ENCODE assay signal across 22 cellular contexts in genomic region chr15:83844742-83845141, GRCh38.
DNase-seq lines count a peak whose midpoint lies in the region; ATAC-seq and TF ChIP-seq lines count a peak whose summit lies in the region.
"Had no signal": no experiment of that assay in that cellular context is flagged by ENCODE, and none has a peak within 500 bp of the region (broad histone marks: within the 10 kb centered on the region; RNA-seq: fewer than 3 reads in every experiment).

No MANE protein-coding gene starts in this region.

- H3K36me3 ChIP-seq in left ventricle myocardium inferior (no peaks in the 10 kb centered on the region), mesenchymal stem cell (ENCODE audit: control insufficient read depth in 1 of 2, insufficient read depth in 2 of 2, low read depth in 1 of 2, low read length in 2 of 2) (no peaks in the 10 kb centered on the region), uterus (no peaks in the 10 kb centered on the region)
- H3K36me3 ChIP-seq: BLaER1 treated with 17β-estradiol and CSF1 and Interleukin-3, amounts not matched to agents 10 nM and 100 nM had no signal

- WGBS in mesenchymal stem cell = 97% methylated on average over 7 of the region's 7 CpGs

- no peak overlapping the region for H2AK5ac ChIP-seq in mesenchymal stem cell (ENCODE audit: low read length, severe bottlenecking)

- no peak overlapping the region for H2BK120ac ChIP-seq in mesenchymal stem cell (ENCODE audit: low read depth, low read length)

- H3K4me3 ChIP-seq in left ventricle myocardium inferior = no peak overlapping the region
- peak overlapping the region in 1 of 2 experiments; percentile 14 for H3K4me3 ChIP-seq in mesenchymal stem cell (ENCODE audit: insufficient read depth in 1 of 2, low read depth in 1 of 2, low read length in 2 of 2)
- H3K4me3 ChIP-seq in uterus = no peak overlapping the region
- H3K4me3 ChIP-seq in coronary artery = no peak overlapping the region
- H3K4me3 ChIP-seq: BLaER1 treated with 17β-estradiol and CSF1 and Interleukin-3, amounts not matched to agents 10 nM and 100 nM; GM12878; testis had no signal

- H3K27ac ChIP-seq in left ventricle myocardium inferior (replicated peaks) (peak overlapping the region; percentile 73), epithelial cell of prostate (peak overlapping the region; percentile 54), mesenchymal stem cell (ENCODE audit: low read length, poor library complexity, severe bottlenecking) (no peak overlapping the region), uterus (peak overlapping the region; percentile 5 to 69), coronary artery (peak overlapping the region in 1 of 2 donors; percentile 29)
- H3K27ac ChIP-seq: BLaER1 treated with 17β-estradiol and CSF1 and Interleukin-3, amounts not matched to agents 10 nM and 100 nM; parathyroid adenoma; testis had no signal

- H2BK5ac ChIP-seq in mesenchymal stem cell (ENCODE audit: low read depth, low read length, poor library complexity, severe bottlenecking) = no peak overlapping the region

- H3K4me1 ChIP-seq in left ventricle myocardium inferior (peaks cover 76% of the 10 kb centered on the region), mesenchymal stem cell (ENCODE audit: control insufficient read depth, insufficient read depth, low read depth, low read length) (no peaks in the 10 kb centered on the region), uterus (peaks cover 0 to 7% of the 10 kb centered on the region in 2 donors)
- H3K4me1 ChIP-seq: parathyroid adenoma, testis had no signal

- TF ChIP-seq CTCF in left ventricle myocardium inferior (IDR thresholded peaks at IDR 0.05; ENCODE audit: borderline replicate concordance) = no peak
- no peak for TF ChIP-seq CTCF in uterus (IDR thresholded peaks at IDR 0.05)
- no peak for TF ChIP-seq CTCF in coronary artery (IDR thresholded peaks at IDR 0.05)

- intact Hi-C loops in left ventricle myocardium inferior (cut with micrococcal nuclease) (no loop called here), Right ventricle myocardium superior (cut with DNase I) (no loop called here), uterus (cut with DNase I; ENCODE audit: low total_unique reads) (no loop called here)

- H3K27me3 ChIP-seq in left ventricle myocardium inferior (ENCODE audit: low read depth) (no peaks in the 10 kb centered on the region), mesenchymal stem cell (ENCODE audit: control insufficient read depth in 1 of 2, insufficient read depth in 1 of 2, low read length in 2 of 2) (no peaks in the 10 kb centered on the region), uterus (no peaks in the 10 kb centered on the region)
- H3K27me3 ChIP-seq: BLaER1 treated with 17β-estradiol and CSF1 and Interleukin-3, amounts not matched to agents 10 nM and 100 nM; testis had no signal

- no peaks in the 10 kb centered on the region for H3K79me1 ChIP-seq in mesenchymal stem cell (replicated peaks; ENCODE audit: low read length, poor library complexity, severe bottlenecking)

- no peaks in the 10 kb centered on the region for H3K9me3 ChIP-seq in left ventricle myocardium inferior (replicated peaks)
- H3K9me3 ChIP-seq in mesenchymal stem cell (ENCODE audit: control insufficient read depth, low read length) = no peaks in the 10 kb centered on the region
- no peaks in the 10 kb centered on the region for H3K9me3 ChIP-seq in uterus
- H3K9me3 ChIP-seq: BLaER1 treated with 17β-estradiol and CSF1 and Interleukin-3, amounts not matched to agents 10 nM and 100 nM; testis had no signal

- no peak for ATAC-seq in Right ventricle myocardium superior (ENCODE audit: poor library complexity)
- ATAC-seq: activated CD4-positive, CD25-positive, alpha-beta regulatory T cell treated with anti-CD3 and anti-CD28 coated beads, Interleukin-2, amount 50 U/mL, for 24 hours; GM12878; HCT116 had no signal

- TF ChIP-seq POLR2A in uterus (IDR thresholded peaks at IDR 0.05) = no peak

- no peak overlapping the region for H2AFZ ChIP-seq in mesenchymal stem cell (ENCODE audit: low read depth, low read length)
- H2AFZ ChIP-seq: parathyroid adenoma had no signal

- no peak overlapping the region for H3K14ac ChIP-seq in mesenchymal stem cell (ENCODE audit: low read length in 2 of 2)

- no peak overlapping the region for H4K8ac ChIP-seq in mesenchymal stem cell (ENCODE audit: low read length)

- H2BK15ac ChIP-seq in mesenchymal stem cell (ENCODE audit: low read depth, poor library complexity, severe bottlenecking) = no peak overlapping the region

- no peak overlapping the region for H3K4ac ChIP-seq in mesenchymal stem cell (ENCODE audit: low read depth in 1 of 2, low read length in 2 of 2)

- no peak overlapping the region for H3K23ac ChIP-seq in mesenchymal stem cell (ENCODE audit: low read length in 2 of 2)

- peak overlapping the region; percentile 40 for H3K9ac ChIP-seq in mesenchymal stem cell (ENCODE audit: low read length)
- H3K9ac ChIP-seq: BLaER1 treated with 17β-estradiol and CSF1 and Interleukin-3, amounts not matched to agents 10 nM and 100 nM; parathyroid adenoma had no signal

- DNase-seq in left ventricle myocardium inferior (no peak), Right ventricle myocardium superior (no peak), epithelial cell of prostate (ENCODE audit: low read depth, low spot score) (no peak), mesenchymal stem cell (peak; percentile 46), uterus (peak; percentile 61 to 77), coronary artery (ENCODE audit: low spot score) (no peak), NCI-H1105 (lab: John Stamatoyannopoulos, UW) (no peak), hepatic stellate cell (ENCODE audit: low spot score) (no peak)
- DNase-seq: activated effector memory CD4-positive, alpha-beta T cell treated with anti-CD3 and anti-CD28 coated beads, Interleukin-2, amount 50 U/mL, for 16 hours; effector memory CD4-positive, alpha-beta T cell; foreskin melanocyte; GF-D8; KG1; NCI-H1092 treated with DMSO at 0.1 percent for 48 hours; NCI-H748 treated with DMSO at 0.1 percent for 48 hours; T-helper 9 cell; testis had no signal

- no peak overlapping the region for H3K4me2 ChIP-seq in mesenchymal stem cell (ENCODE audit: low read length, poor library complexity, severe bottlenecking)

- H3K18ac ChIP-seq in mesenchymal stem cell (ENCODE audit: low read depth in 1 of 2, low read length in 2 of 2) = peak overlapping the region in 1 of 2 experiments; percentile 50

- peak overlapping the region; percentile 14 for H4K91ac ChIP-seq in mesenchymal stem cell (ENCODE audit: low read length)

- H2BK12ac ChIP-seq in mesenchymal stem cell (ENCODE audit: low read length in 2 of 2) = peak overlapping the region in 1 of 2 experiments; percentile 54

Comparison
In these comparisons a context has a peak if more than half of its experiments do, and no peak if none do; other contexts are left out.
1. DNase-seq: peak in mesenchymal stem cell (single experiment) and uterus (2 of 2); none in left ventricle myocardium inferior (single experiment), Right ventricle myocardium superior (single experiment), epithelial cell of prostate (single experiment), coronary artery (single experiment), NCI-H1105 (single experiment) and hepatic stellate cell (single experiment).